20 cellular contexts compared by ENCODE assay signal in the genomic region with DNA sequence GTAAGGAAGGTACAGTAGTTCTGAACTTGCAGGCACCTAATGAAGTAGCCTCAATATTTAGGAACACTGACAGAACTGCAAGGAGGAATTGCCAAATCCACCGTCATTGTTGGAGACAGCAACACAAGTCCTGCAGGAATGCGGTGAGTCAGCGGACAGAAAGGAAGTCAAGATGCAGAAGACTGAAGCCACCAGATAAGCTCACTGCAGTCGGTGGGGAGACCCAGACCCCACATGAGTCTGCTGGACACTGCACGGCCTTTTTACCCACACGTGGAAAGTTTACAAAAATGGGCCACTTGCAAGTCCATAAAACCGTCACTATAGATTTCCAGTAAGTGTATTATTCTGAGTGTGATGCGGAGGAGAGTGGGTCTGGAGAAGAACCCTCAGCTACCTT.
"Had no signal": no experiment of that assay in that cellular context is flagged by ENCODE, and none has a peak within 500 bp of the region (broad histone marks: within the 10 kb centered on the region; RNA-seq: fewer than 3 reads in every experiment).

No MANE protein-coding gene starts in this region.

- ATAC-seq: activated CD4-positive, alpha-beta T cell treated with anti-CD3 and anti-CD28 coated beads for 36 hours; activated naive CD8-positive, alpha-beta T cell treated with anti-CD3 and anti-CD28 coated beads, Interleukin-2, amount 50 U/mL, for 24 hours; activated T-helper 17 cell treated with anti-CD3 and anti-CD28 coated beads, Interleukin-2, amount 50 U/mL, for 72 hours; mucosa of descending colon; right cardiac atrium; stimulated activated memory B cell treated with anti-CD40 and anti-IgM and Interleukin-4, amounts not matched to agents 10 μg/mL and 1 μg/mL and 100 μg/mL, for 72 hours; upper lobe of right lung; WTC11 had no signal

- H3K9me3 ChIP-seq: prostate gland had no signal

- H3K36me3 ChIP-seq: left ventricle myocardium inferior, prostate gland, upper lobe of right lung had no signal

- H3K4me3 ChIP-seq: left ventricle myocardium inferior, mucosa of descending colon, prostate gland, upper lobe of right lung had no signal

- H3K27me3 ChIP-seq: upper lobe of right lung had no signal

- H3K27ac ChIP-seq: left ventricle myocardium inferior, prostate gland, upper lobe of right lung had no signal

- H3K4me1 ChIP-seq: left ventricle myocardium inferior, prostate gland, upper lobe of right lung had no signal

- DNase-seq: activated CD4-positive, alpha-beta T cell treated with anti-CD3 and anti-CD28 coated beads for 36 hours; activated CD4-positive, alpha-beta T cell treated with anti-CD3 and anti-CD28 coated beads, Interleukin-2, amount 50 U/mL, for 48 hours; activated naive CD4-positive, alpha-beta T cell treated with anti-CD3 and anti-CD28 coated beads for 36 hours; activated naive CD8-positive, alpha-beta T cell treated with anti-CD3 and anti-CD28 coated beads, Interleukin-2, amount 50 U/mL, for 24 hours; anterior cingulate cortex; central memory CD4-positive, alpha-beta T cell; erythroblast; kidney glomerular epithelial cell; left ventricle myocardium inferior; mucosa of descending colon; naive B cell; right cardiac atrium; small intestine; stimulated activated CD4-positive, alpha-beta T cell treated with anti-CD3 and anti-CD28 coated beads, Interleukin-15, amount 100 ng/mL, for 24 hours; stimulated activated CD4-positive, alpha-beta T cell treated with anti-CD3 and anti-CD28 coated beads, Interleukin-4, amount 100 ng/mL, for 24 hours; upper lobe of right lung had no signal
